ENCODE assay signal across 10 cellular contexts in the genomic region with DNA sequence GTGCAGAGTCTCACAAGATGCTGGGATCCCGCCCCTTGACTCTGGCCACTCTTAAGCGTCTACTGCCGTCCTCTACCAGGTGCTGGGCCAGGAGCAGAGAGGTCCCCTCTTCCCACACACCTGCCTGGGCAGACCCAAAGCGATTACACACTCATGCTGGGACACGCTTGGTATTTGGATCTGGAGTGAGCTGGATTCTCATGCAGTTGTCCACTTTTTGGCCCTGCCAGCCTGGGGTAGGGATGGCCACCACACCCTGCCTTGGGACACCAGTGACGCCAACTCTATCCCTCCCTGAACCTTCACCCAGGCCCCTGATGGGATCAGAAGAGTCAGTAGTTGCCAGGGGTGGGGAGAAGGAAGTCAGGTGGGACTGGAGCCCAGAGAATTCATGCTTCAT. TPM values are rescaled to one million over a fixed set of nuclear protein-coding genes. Genes with fewer than 3 reads are reported as not detected.
DNase-seq lines count a peak whose midpoint lies in the region; ATAC-seq and TF ChIP-seq lines count a peak whose summit lies in the region.
"Had no signal": no experiment of that assay in that cellular context is flagged by ENCODE, and none has a peak within 500 bp of the region (broad histone marks: within the 10 kb centered on the region; RNA-seq: fewer than 3 reads in every experiment).

No MANE protein-coding gene starts in this region.

- CTCF ChIA-PET in activated B cell treated with CpG ODN at 0.5 μM for 24 hours (lab: Charles Lee), result no interaction called here

- DNase-seq in activated naive CD4-positive, alpha-beta T cell treated with anti-CD3 and anti-CD28 coated beads, Interleukin-2, amount 50 U/mL, for 16 hours, result no peak
- no peak for DNase-seq in activated B cell treated with CpG ODN at 0.5 μM for 24 hours
- DNase-seq in foreskin keratinocyte, result peak; percentile 28 to 64
- DNase-seq in testis, result peak; percentile 56
- DNase-seq in NCI-H510A (lab: John Stamatoyannopoulos, UW), result no peak
- DNase-seq in NCI-H1092 treated with DMSO at 0.1 percent for 48 hours (lab: John Stamatoyannopoulos, UW), result no peak
- no peak for DNase-seq in NOMO-1 treated with dmso at 0.1 percent for 144 hours (lab: John Stamatoyannopoulos, UW; ENCODE audit: unreplicated experiment)
- DNase-seq: left lung had no signal

- peak overlapping the region; percentile 96 for H3K27ac Mint-ChIP-seq in activated naive CD4-positive, alpha-beta T cell treated with anti-CD3 and anti-CD28 coated beads, Interleukin-2, amount 50 U/mL, for 24 hours
- peak overlapping the region; percentile 87 for H3K27ac Mint-ChIP-seq in activated B cell treated with CpG ODN at 0.5 μM for 24 hours

- intact Hi-C loops in activated B cell treated with CpG ODN at 0.5 μM for 24 hours (cut with micrococcal nuclease), result no loop called here
- intact Hi-C loops in testis (cut with DNase I; ENCODE audit: low total_unique reads), result no loop called here

- H3K4me1 ChIP-seq in foreskin keratinocyte (peaks cover 24% of the 10 kb centered on the region), testis (peaks cover 17% of the 10 kb centered on the region)

- H3K36me3 Mint-ChIP-seq in activated naive CD4-positive, alpha-beta T cell treated with anti-CD3 and anti-CD28 coated beads, Interleukin-2, amount 50 U/mL, for 24 hours, result peaks cover 19% of the 10 kb centered on the region
- peaks cover 43% of the 10 kb centered on the region for H3K36me3 Mint-ChIP-seq in activated B cell treated with CpG ODN at 0.5 μM for 24 hours (ENCODE audit: low read depth)

- ATAC-seq in activated B cell treated with CpG ODN at 0.5 μM for 24 hours (ENCODE audit: low read depth) (no peak), foreskin keratinocyte (no peak)

- H3K27me3 Mint-ChIP-seq in activated naive CD4-positive, alpha-beta T cell treated with anti-CD3 and anti-CD28 coated beads, Interleukin-2, amount 50 U/mL, for 24 hours, result no peaks in the 10 kb centered on the region
- no peaks in the 10 kb centered on the region for H3K27me3 Mint-ChIP-seq in activated B cell treated with CpG ODN at 0.5 μM for 24 hours

- peak overlapping the region; percentile 84 for H3K4me3 Mint-ChIP-seq in activated naive CD4-positive, alpha-beta T cell treated with anti-CD3 and anti-CD28 coated beads, Interleukin-2, amount 50 U/mL, for 24 hours
- H3K4me3 Mint-ChIP-seq in activated B cell treated with CpG ODN at 0.5 μM for 24 hours, result no peak overlapping the region

- no peaks in the 10 kb centered on the region for H3K36me3 ChIP-seq in testis (ENCODE audit: low read depth, missing control alignments)
- H3K36me3 ChIP-seq: HAP-1, left lung had no signal

- H3K27ac ChIP-seq in foreskin keratinocyte (no peak overlapping the region), testis (no peak overlapping the region)
- H3K27ac ChIP-seq: left lung had no signal

- TF ChIP-seq CTCF in activated B cell treated with CpG ODN at 0.5 μM for 24 hours (IDR thresholded peaks at IDR 0.05) (no peak), foreskin keratinocyte (conservative IDR thresholded peaks at IDR 0.05) (no peak), testis (IDR thresholded peaks at IDR 0.05) (no peak)

- 68 to 76% methylated on average over 6 of the region's 6 CpGs for WGBS in testis, 2 donors

- POLR2A ChIA-PET in activated B cell treated with CpG ODN at 0.5 μM for 24 hours (lab: Charles Lee), result interaction anchor here (0.7 to 2.2 kb wide), 3 partner anchors 23 to 51 kb away, joined by 3 to 11 read pairs (median 7); no protein-coding TSS in a partner anchor

- H3K27me3 ChIP-seq in foreskin keratinocyte, result no peaks in the 10 kb centered on the region
- no peaks in the 10 kb centered on the region for H3K27me3 ChIP-seq in testis
- H3K27me3 ChIP-seq: left lung had no signal

- peaks cover 96% of the 10 kb centered on the region for H3K4me1 Mint-ChIP-seq in activated naive CD4-positive, alpha-beta T cell treated with anti-CD3 and anti-CD28 coated beads, Interleukin-2, amount 50 U/mL, for 24 hours
- peaks cover 89% of the 10 kb centered on the region for H3K4me1 Mint-ChIP-seq in activated B cell treated with CpG ODN at 0.5 μM for 24 hours

- no peak for TF ChIP-seq POLR2A in testis (IDR thresholded peaks at IDR 0.05)

- H3K9me3 Mint-ChIP-seq in activated naive CD4-positive, alpha-beta T cell treated with anti-CD3 and anti-CD28 coated beads, Interleukin-2, amount 50 U/mL, for 24 hours, result no peaks in the 10 kb centered on the region
- no peaks in the 10 kb centered on the region for H3K9me3 Mint-ChIP-seq in activated B cell treated with CpG ODN at 0.5 μM for 24 hours

- H3K4me3 ChIP-seq in testis, result no peak overlapping the region
- H3K4me3 ChIP-seq: HAP-1, left lung had no signal

- H3K9me3 ChIP-seq in testis, result no peaks in the 10 kb centered on the region
- H3K9me3 ChIP-seq: HAP-1, left lung had no signal

RNA-seq across cellular contexts. Expression of a gene that starts 28.6 kb away (rescaled TPM):
- total RNA-seq in activated B cell treated with CpG ODN at 0.5 μM for 24 hours, result 88.5 and 97.3 TPM in 2 replicates
- total RNA-seq in foreskin keratinocyte, result 11.7 and 11.9 TPM in 2 replicates
- 3.5 and 3.9 TPM in 2 replicates for polyA plus RNA-seq in foreskin keratinocyte
- 10 to 100 TPM; 13.5 to 18.0 TPM for total RNA-seq in testis
- polyA plus RNA-seq in testis (ENCODE audit: insufficient read depth, low read depth, low replicate concordance), result 11.4 TPM

Comparison
In these comparisons a context has a peak if more than half of its experiments do, and no peak if none do; other contexts are left out.
1. DNase-seq: peak in foreskin keratinocyte (2 of 2) and testis (single experiment); none in activated naive CD4-positive, alpha-beta T cell treated with anti-CD3 and anti-CD28 coated beads, Interleukin-2, amount 50 U/mL, for 16 hours (single experiment), activated B cell treated with CpG ODN at 0.5 μM for 24 hours (single experiment), NCI-H510A (single experiment), NCI-H1092 treated with DMSO at 0.1 percent for 48 hours (single experiment) and NOMO-1 treated with dmso at 0.1 percent for 144 hours (single experiment).